9 cellular contexts compared by ENCODE assay signal in genomic region chr7:5636914-5637313, GRCh38. TPM values are rescaled to one million over a fixed set of nuclear protein-coding genes. Genes with fewer than 3 reads are reported as not detected.
DNase-seq lines count a peak whose midpoint lies in the region; ATAC-seq and TF ChIP-seq lines count a peak whose summit lies in the region.
"Had no signal": no experiment of that assay in that cellular context is flagged by ENCODE, and none has a peak within 500 bp of the region (broad histone marks: within the 10 kb centered on the region; RNA-seq: fewer than 3 reads in every experiment).

No MANE protein-coding gene starts in this region.

- peaks cover 39% of the 10 kb centered on the region for H3K36me3 ChIP-seq in upper lobe of right lung

- no peak overlapping the region for H3K27ac ChIP-seq in upper lobe of right lung

- H3K4me3 ChIP-seq in upper lobe of right lung, result no peak overlapping the region

- H3K4me1 ChIP-seq in upper lobe of right lung, result peaks cover 39% of the 10 kb centered on the region

- H3K27ac Mint-ChIP-seq in activated T-cell treated with anti-CD3 and anti-CD28 coated beads, Interleukin-2, amount 50 U/mL, for 24 hours, result peak overlapping the region; percentile 27

- H3K4me3 Mint-ChIP-seq in activated T-cell treated with anti-CD3 and anti-CD28 coated beads, Interleukin-2, amount 50 U/mL, for 24 hours, result no peak overlapping the region

- peaks cover 24% of the 10 kb centered on the region for H3K4me1 Mint-ChIP-seq in activated T-cell treated with anti-CD3 and anti-CD28 coated beads, Interleukin-2, amount 50 U/mL, for 24 hours (ENCODE audit: low read depth)

- H3K9me3 ChIP-seq in upper lobe of right lung, result no peaks in the 10 kb centered on the region

- intact Hi-C loops in upper lobe of right lung (cut with DNase I), result no loop called here

- H3K27me3 Mint-ChIP-seq in activated T-cell treated with anti-CD3 and anti-CD28 coated beads, Interleukin-2, amount 50 U/mL, for 24 hours, result no peaks in the 10 kb centered on the region

- peaks cover 84% of the 10 kb centered on the region for H3K36me3 Mint-ChIP-seq in activated T-cell treated with anti-CD3 and anti-CD28 coated beads, Interleukin-2, amount 50 U/mL, for 24 hours (ENCODE audit: low read depth)

- H3K9me3 Mint-ChIP-seq in activated T-cell treated with anti-CD3 and anti-CD28 coated beads, Interleukin-2, amount 50 U/mL, for 24 hours, result no peaks in the 10 kb centered on the region

- no peak for DNase-seq in activated T-cell treated with anti-CD3 and anti-CD28 coated beads, Interleukin-2, amount 50 U/mL, for 24 hours
- DNase-seq in activated T-cell treated with anti-CD3 and anti-CD28 coated beads, Interleukin-2, amount 50 U/mL, for 1 hour, result no peak
- peak; percentile 92 for DNase-seq in dermis blood vessel endothelial cell
- DNase-seq in lung microvascular endothelial cell (ENCODE audit: low read depth in 2 of 2), result peak; percentile 33 to 91
- no peak for DNase-seq in upper lobe of right lung
- DNase-seq in NOMO-1 treated with DMSO at 0.1 percent for 48 hours (lab: John Stamatoyannopoulos, UW; ENCODE audit: unreplicated experiment), result no peak
- DNase-seq in NCI-H128 (lab: John Stamatoyannopoulos, UW; ENCODE audit: unreplicated experiment), result no peak
- DNase-seq in cerebellar nuclear complex (lab: John Stamatoyannopoulos, UW), result no peak
- DNase-seq: DND-41 had no signal

- no peaks in the 10 kb centered on the region for H3K27me3 ChIP-seq in upper lobe of right lung

- ATAC-seq in upper lobe of right lung, result peak; percentile 66

- no peak for TF ChIP-seq CTCF in upper lobe of right lung (IDR thresholded peaks at IDR 0.05)

RNA-seq across cellular contexts. Expression of gene FSCN1, which starts 44.3 kb away (rescaled TPM):
- total RNA-seq in dermis blood vessel endothelial cell, result 426 and 735 TPM in 2 replicates
- 220 and 298 TPM in 2 replicates for total RNA-seq in lung microvascular endothelial cell
- 52.5 TPM for total RNA-seq in upper lobe of right lung

Comparison
In these comparisons a context has a peak if more than half of its experiments do, and no peak if none do; other contexts are left out.
1. DNase-seq: peak in dermis blood vessel endothelial cell (single experiment) and lung microvascular endothelial cell (2 of 2); none in activated T-cell treated with anti-CD3 and anti-CD28 coated beads, Interleukin-2, amount 50 U/mL, for 24 hours (single experiment), activated T-cell treated with anti-CD3 and anti-CD28 coated beads, Interleukin-2, amount 50 U/mL, for 1 hour (single experiment), upper lobe of right lung (single experiment), NOMO-1 treated with DMSO at 0.1 percent for 48 hours (single experiment), NCI-H128 (single experiment) and cerebellar nuclear complex (0 of 2).